ENCODE assay signal across 8 cellular contexts in genomic region chr14:53216888-53217282, GRCh38.
A peak's percentile ranks its signal among the peaks of the same experiment; 100 is the strongest.
DNase-seq lines count a peak whose midpoint lies in the region; ATAC-seq and TF ChIP-seq lines count a peak whose summit lies in the region.
"Not testable (repeated sequence)": the region's sequence is repeated elsewhere in the genome, so short reads cannot be mapped to it uniquely, and the experiment has no call there.

No MANE protein-coding gene starts in this region.

- TF ChIP-seq POLR2A in NB4 (IDR thresholded peaks at IDR 0.05; ENCODE audit: extremely low read depth, insufficient read length): not testable (repeated sequence)

- H3K4me1 Mint-ChIP-seq in activated CD4-positive, alpha-beta T cell treated with anti-CD3 and anti-CD28 coated beads, Interleukin-2, amount 10 ng/mL, durations not matched to agents 24 days and 14 days: peaks cover 11% of the 10 kb centered on the region
- H3K4me1 Mint-ChIP-seq in activated naive CD8-positive, alpha-beta T cell treated with anti-CD3 and anti-CD28 coated beads, Interleukin-2, amount 50 U/mL, for 24 hours; endothelial cell (ENCODE audit: unreplicated experiment): not testable (repeated sequence)

- intact Hi-C loops in activated CD4-positive, alpha-beta T cell treated with anti-CD3 and anti-CD28 coated beads, Interleukin-2, amount 10 ng/mL, durations not matched to agents 24 days and 14 days (cut with micrococcal nuclease): loop anchor here (1.0 to 2.0 kb wide), 2 partner anchors 26 to 64 kb away; partner anchors contain the start of gene DDHD1

- not testable (repeated sequence) for H3K9me3 Mint-ChIP-seq in activated CD4-positive, alpha-beta T cell treated with anti-CD3 and anti-CD28 coated beads, Interleukin-2, amount 10 ng/mL, durations not matched to agents 24 days and 14 days; activated naive CD8-positive, alpha-beta T cell treated with anti-CD3 and anti-CD28 coated beads, Interleukin-2, amount 50 U/mL, for 24 hours; endothelial cell (ENCODE audit: unreplicated experiment)

- not testable (repeated sequence) for TF ChIP-seq CTCF in 22Rv1 (IDR thresholded peaks at IDR 0.05); NB4 (IDR thresholded peaks at IDR 0.05; ENCODE audit: low read depth, low read length); endothelial cell (IDR thresholded peaks at IDR 0.05; ENCODE audit: unreplicated experiment)

- H2AFZ ChIP-seq in GM23248: peak overlapping the region; percentile 88; the same call in 1 of the 2 replicates

- H3K4me1 ChIP-seq in GM23248 (ENCODE audit: insufficient read depth); mesodermal cell (ENCODE audit: control insufficient read depth, insufficient read depth, low read length, poor library complexity, severe bottlenecking); rectal smooth muscle tissue (ENCODE audit: control insufficient read depth, insufficient read depth, low read length): not testable (repeated sequence)

- not testable (repeated sequence) for H3K27me3 ChIP-seq in GM23248 (replicated peaks; ENCODE audit: insufficient read depth); rectal smooth muscle tissue (ENCODE audit: control insufficient read depth, insufficient read depth, low read length)

- in situ Hi-C loops in GM23248 (cut with MboI): not testable (repeated sequence)

- not testable (repeated sequence) for H3K36me3 ChIP-seq in GM23248 (ENCODE audit: low read depth); mesodermal cell (ENCODE audit: control insufficient read depth, insufficient read depth, low read length); rectal smooth muscle tissue (ENCODE audit: control insufficient read depth, insufficient read depth, low read length)

- not testable (repeated sequence) for H3K9me2 ChIP-seq in GM23248 (ENCODE audit: insufficient read depth)

- H3F3A ChIP-seq in GM23248 (ENCODE audit: insufficient read depth): not testable (repeated sequence)

- H3K9ac ChIP-seq in GM23248; rectal smooth muscle tissue (ENCODE audit: low read length): not testable (repeated sequence)

- not testable (repeated sequence) for H3K27me3 Mint-ChIP-seq in activated CD4-positive, alpha-beta T cell treated with anti-CD3 and anti-CD28 coated beads, Interleukin-2, amount 10 ng/mL, durations not matched to agents 24 days and 14 days; activated naive CD8-positive, alpha-beta T cell treated with anti-CD3 and anti-CD28 coated beads, Interleukin-2, amount 50 U/mL, for 24 hours; endothelial cell (ENCODE audit: unreplicated experiment)

- not testable (repeated sequence) for DNase-seq in GM23248; NB4 (ENCODE audit: low read depth); activated CD4-positive, alpha-beta T cell treated with anti-CD3 and anti-CD28 coated beads, Interleukin-2, amount 10 ng/mL, durations not matched to agents 24 days and 14 days; activated naive CD8-positive, alpha-beta T cell treated with anti-CD3 and anti-CD28 coated beads, Interleukin-2, amount 50 U/mL, for 24 hours; endothelial cell (ENCODE audit: low spot score)

- H3K9me3 ChIP-seq in GM23248 (ENCODE audit: low read depth); mesodermal cell (ENCODE audit: control insufficient read depth, low read length): not testable (repeated sequence)

- H3K4me2 ChIP-seq in GM23248 (ENCODE audit: unreplicated experiment): not testable (repeated sequence)

- not testable (repeated sequence) for H3K36me3 Mint-ChIP-seq in activated CD4-positive, alpha-beta T cell treated with anti-CD3 and anti-CD28 coated beads, Interleukin-2, amount 10 ng/mL, durations not matched to agents 24 days and 14 days (ENCODE audit: low read depth); activated naive CD8-positive, alpha-beta T cell treated with anti-CD3 and anti-CD28 coated beads, Interleukin-2, amount 50 U/mL, for 24 hours (ENCODE audit: low read depth); endothelial cell (ENCODE audit: low read depth, unreplicated experiment)

- H3K79me2 ChIP-seq in GM23248 (ENCODE audit: insufficient read depth): not testable (repeated sequence)

- H3K27ac Mint-ChIP-seq in activated CD4-positive, alpha-beta T cell treated with anti-CD3 and anti-CD28 coated beads, Interleukin-2, amount 10 ng/mL, durations not matched to agents 24 days and 14 days: peak overlapping the region; percentile 48
- not testable (repeated sequence) for H3K27ac Mint-ChIP-seq in activated naive CD8-positive, alpha-beta T cell treated with anti-CD3 and anti-CD28 coated beads, Interleukin-2, amount 50 U/mL, for 24 hours; endothelial cell (ENCODE audit: unreplicated experiment)

- 98% methylated on average over 4 of the region's 4 CpGs for WGBS in GM23248 (ENCODE audit: low coverage in 1 of 2, low lambda C conversion rate in 2 of 2, missing lambda C conversion rate in 2 of 2), 2 experiments
- 100% methylated on average over 1 of the region's 4 CpGs for WGBS in mesodermal cell (ENCODE audit: insufficient coverage in 2 of 2), 2 experiments

- peak overlapping the region; percentile 70; the same call in 1 of the 2 replicates for H3K4me3 ChIP-seq in GM23248
- H3K4me3 ChIP-seq in NB4 (ENCODE audit: low read depth, low read length): peak overlapping the region; percentile 43
- peak overlapping the region; percentile 47 for H3K4me3 ChIP-seq in mesodermal cell (ENCODE audit: extremely low read depth, insufficient read depth, low read length, poor library complexity, severe bottlenecking)
- peak overlapping the region; percentile 76 for H3K4me3 ChIP-seq in rectal smooth muscle tissue (ENCODE audit: low read length)

- ATAC-seq in activated naive CD8-positive, alpha-beta T cell treated with anti-CD3 and anti-CD28 coated beads, Interleukin-2, amount 50 U/mL, for 24 hours: not testable (repeated sequence)

- H3K27ac ChIP-seq in 22Rv1: peak overlapping the region; percentile 69
- not testable (repeated sequence) for H3K27ac ChIP-seq in GM23248; mesodermal cell (ENCODE audit: low read depth, low read length, severe bottlenecking); rectal smooth muscle tissue (ENCODE audit: low read depth, low read length)

- H4K20me1 ChIP-seq in GM23248 (ENCODE audit: insufficient read depth): not testable (repeated sequence)

- H3K4me3 Mint-ChIP-seq in activated CD4-positive, alpha-beta T cell treated with anti-CD3 and anti-CD28 coated beads, Interleukin-2, amount 10 ng/mL, durations not matched to agents 24 days and 14 days: peak overlapping the region; percentile 85
- peak overlapping the region; percentile 80 for H3K4me3 Mint-ChIP-seq in activated naive CD8-positive, alpha-beta T cell treated with anti-CD3 and anti-CD28 coated beads, Interleukin-2, amount 50 U/mL, for 24 hours
- peak overlapping the region; percentile 83 for H3K4me3 Mint-ChIP-seq in endothelial cell (ENCODE audit: unreplicated experiment)
